In the genomic region with DNA sequence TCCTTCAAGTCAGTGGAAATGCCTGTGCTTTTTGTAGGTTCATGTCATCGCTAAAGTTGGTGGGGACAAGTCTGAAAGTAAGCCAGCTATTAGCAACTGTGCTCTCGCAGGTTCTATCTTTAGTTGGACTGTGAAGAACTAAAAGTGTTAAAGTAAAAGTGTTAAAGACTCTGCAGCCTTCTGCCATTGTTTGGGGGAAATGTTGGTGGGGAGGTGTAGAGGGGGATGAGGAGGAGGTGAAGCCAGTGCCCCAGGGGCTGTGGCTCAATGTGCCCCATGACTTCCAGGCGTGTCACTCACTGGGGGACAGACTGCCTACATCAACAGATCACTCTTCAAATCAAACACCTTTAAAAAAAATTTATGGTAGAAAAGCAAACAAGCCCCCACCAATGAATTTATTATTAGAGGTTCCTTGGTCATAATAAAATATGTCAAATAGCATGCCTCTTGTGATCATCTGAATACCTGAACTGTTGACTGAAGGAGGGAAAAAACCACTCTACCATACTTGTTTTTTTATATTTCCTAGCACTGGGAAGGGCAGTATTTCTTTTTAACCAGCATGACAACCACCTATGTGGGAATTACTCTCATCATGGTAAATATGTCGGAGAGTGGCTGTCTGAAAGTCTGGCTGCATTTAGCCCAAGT, we compare ENCODE assay signal across 29 cellular contexts. TPM values are rescaled to one million over a fixed set of nuclear protein-coding genes. Genes with fewer than 3 reads are reported as not detected.
"Had no signal": no experiment of that assay in that cellular context is flagged by ENCODE, and none has a peak within 500 bp of the region (broad histone marks: within the 10 kb centered on the region; RNA-seq: fewer than 3 reads in every experiment).

No MANE protein-coding gene starts in this region.

- H3K4me1 Mint-ChIP-seq: activated CD4-positive, alpha-beta memory T cell treated with anti-CD3 and anti-CD28 coated beads, Interleukin-2, amount 10 ng/mL, durations not matched to agents 7 days and 5 days had no signal

- H3K36me3 ChIP-seq: breast epithelium, gastrocnemius medialis, pancreas, prostate gland, sigmoid colon, tibial nerve, uterus had no signal

- H3K4me3 ChIP-seq: breast epithelium, gastrocnemius medialis, hepatocyte, pancreas, prostate gland, sigmoid colon, smooth muscle cell, tibial nerve, uterus had no signal

- H3K4me3 Mint-ChIP-seq: activated CD4-positive, alpha-beta memory T cell treated with anti-CD3 and anti-CD28 coated beads, Interleukin-2, amount 10 ng/mL, durations not matched to agents 7 days and 5 days; activated CD4-positive, alpha-beta T cell treated with anti-CD3 and anti-CD28 coated beads, Interleukin-2, amount 10 ng/mL, durations not matched to agents 7 days and 5 days; activated CD8-positive, alpha-beta memory T cell treated with anti-CD3 and anti-CD28 coated beads, Interleukin-2, amount 10 ng/mL, durations not matched to agents 7 days and 5 days; activated T-cell treated with anti-CD3 and anti-CD28 coated beads, Interleukin-2, amount 50 U/mL, for 72 hours; central memory CD8-positive, alpha-beta T cell; dendritic cell treated with granulocyte-macrophage colony-stimulating factor and Interleukin-4, amounts not matched to agents 40 ng/mL and 50 ng/mL, for 4 days; T-helper 17 cell had no signal

- H3K79me2 ChIP-seq: hepatocyte had no signal

- H3K27ac ChIP-seq: breast epithelium, gastrocnemius medialis, hepatocyte, pancreas, prostate gland, sigmoid colon, tibial nerve, uterus had no signal

- H3K27me3 ChIP-seq: breast epithelium, hepatocyte, pancreas, sigmoid colon, tibial nerve, uterus had no signal

- H3K27ac Mint-ChIP-seq: activated CD4-positive, alpha-beta memory T cell treated with anti-CD3 and anti-CD28 coated beads, Interleukin-2, amount 10 ng/mL, durations not matched to agents 7 days and 5 days; activated CD4-positive, alpha-beta T cell treated with anti-CD3 and anti-CD28 coated beads, Interleukin-2, amount 10 ng/mL, durations not matched to agents 7 days and 5 days; activated CD8-positive, alpha-beta memory T cell treated with anti-CD3 and anti-CD28 coated beads, Interleukin-2, amount 10 ng/mL, durations not matched to agents 7 days and 5 days; activated naive CD4-positive, alpha-beta T cell treated with anti-CD3 and anti-CD28 coated beads, Interleukin-2, amount 50 U/mL, for 72 hours; activated T-cell treated with anti-CD3 and anti-CD28 coated beads, Interleukin-2, amount 50 U/mL, for 72 hours; dendritic cell treated with granulocyte-macrophage colony-stimulating factor and Interleukin-4, amounts not matched to agents 40 ng/mL and 50 ng/mL, for 4 days; T-helper 17 cell had no signal

- H3K27me3 Mint-ChIP-seq: activated CD4-positive, alpha-beta T cell treated with anti-CD3 and anti-CD28 coated beads, Interleukin-2, amount 10 ng/mL, durations not matched to agents 7 days and 5 days; dendritic cell treated with granulocyte-macrophage colony-stimulating factor and Interleukin-4, amounts not matched to agents 40 ng/mL and 50 ng/mL, for 4 days had no signal

- H3K9me3 ChIP-seq: gastrocnemius medialis, pancreas, prostate gland, uterus had no signal

- DNase-seq: activated CD4-positive, alpha-beta memory T cell treated with anti-CD3 and anti-CD28 coated beads, Interleukin-2, amount 10 ng/mL, durations not matched to agents 7 days and 5 days; activated CD4-positive, alpha-beta T cell treated with anti-CD3 and anti-CD28 coated beads, Interleukin-2, amount 10 ng/mL, durations not matched to agents 7 days and 5 days; activated CD4-positive, CD25-positive, alpha-beta regulatory T cell treated with anti-CD3 and anti-CD28 coated beads, Interleukin-2, amount 50 U/mL, for 72 hours; activated CD8-positive, alpha-beta memory T cell treated with anti-CD3 and anti-CD28 coated beads, Interleukin-2, amount 10 ng/mL, durations not matched to agents 7 days and 5 days; activated naive CD4-positive, alpha-beta T cell; activated T-cell treated with anti-CD3 and anti-CD28 coated beads, Interleukin-2, amount 50 U/mL, for 72 hours; gastrocnemius medialis; glutamatergic neuron; kidney; left colon; midbrain; nucleus accumbens; pancreas; retina; sigmoid colon; stimulated activated CD4-positive, alpha-beta T cell treated with anti-CD3 and anti-CD28 coated beads, Interleukin-15, amount 100 ng/mL, for 24 hours; stimulated activated CD4-positive, alpha-beta T cell treated with anti-CD3 and anti-CD28 coated beads, Interleukin-2, amount 100 ng/mL, for 24 hours; stimulated activated naive CD4-positive, alpha-beta T cell; T-helper 17 cell; T1000; uterus had no signal

- H3K4me1 ChIP-seq: breast epithelium, gastrocnemius medialis, prostate gland, sigmoid colon, tibial nerve, uterus had no signal

- H2AFZ ChIP-seq: hepatocyte had no signal

- H3K4me2 ChIP-seq: hepatocyte, smooth muscle cell had no signal

RNA-seq across cellular contexts. Expression of a gene that starts 19.3 kb away (rescaled TPM):
- total RNA-seq: activated CD4-positive, alpha-beta memory T cell treated with anti-CD3 and anti-CD28 coated beads, Interleukin-2, amount 10 ng/mL, durations not matched to agents 7 days and 5 days; activated CD8-positive, alpha-beta memory T cell treated with anti-CD3 and anti-CD28 coated beads, Interleukin-2, amount 10 ng/mL, durations not matched to agents 7 days and 5 days had no signal
